In the genomic region with DNA sequence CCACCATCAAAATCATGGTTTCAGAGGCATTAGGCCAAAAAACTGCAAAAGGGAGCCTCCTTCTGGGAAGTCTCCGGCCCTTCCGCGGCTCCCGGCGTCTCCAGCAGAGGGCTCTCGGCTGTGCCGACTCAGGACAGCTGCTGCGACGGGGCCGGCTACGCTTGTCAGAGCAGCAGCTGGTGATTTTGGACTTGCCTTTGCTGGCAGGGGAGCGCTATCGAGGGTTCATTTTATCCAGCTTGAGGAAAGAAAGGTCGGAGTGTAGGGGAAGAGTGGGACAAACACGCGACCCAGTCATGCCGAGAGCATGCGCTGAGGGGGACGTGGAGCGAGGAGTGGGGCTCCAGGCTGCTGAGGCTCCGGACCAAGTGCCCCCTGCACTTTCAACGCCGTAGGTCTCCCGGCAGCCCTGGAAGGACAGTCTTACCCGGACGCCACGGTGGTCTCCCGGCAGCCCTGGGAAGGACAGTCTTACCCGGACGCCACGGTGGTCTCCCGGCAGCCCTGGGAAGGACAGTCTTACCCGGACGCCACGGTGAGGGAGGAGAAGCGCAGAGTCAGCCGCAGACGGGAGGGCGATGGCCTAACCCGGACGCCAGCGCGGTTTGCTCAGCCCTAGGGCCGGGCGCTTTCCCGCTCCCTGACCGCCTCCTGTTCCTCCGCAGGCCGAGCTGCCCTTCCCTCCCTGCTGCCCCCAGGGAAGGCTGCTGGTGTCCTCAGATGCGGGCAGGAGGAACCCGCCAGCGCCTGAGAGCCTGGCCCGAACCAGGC, we compare ENCODE assay signal across 8 cellular contexts. TPM values are rescaled to one million over a fixed set of nuclear protein-coding genes. Genes with fewer than 3 reads are reported as not detected.
DNase-seq lines count a peak whose midpoint lies in the region; ATAC-seq and TF ChIP-seq lines count a peak whose summit lies in the region.

No MANE protein-coding gene starts in this region.

- H3K4ac ChIP-seq in H9 (ENCODE audit: low read depth, low read length): no peak overlapping the region

- H3K4me3 ChIP-seq in duodenal mucosa (ENCODE audit: low read depth in 1 of 2, low read length in 2 of 2) (peak overlapping the region; percentile 58 to 71), right lobe of liver (peak overlapping the region; percentile 37 to 54 (median 44))

- H2BK5ac ChIP-seq in H9 (ENCODE audit: insufficient read length, low read length): no peak overlapping the region

- no peak overlapping the region for H2BK20ac ChIP-seq in H9 (ENCODE audit: low read depth, low read length, poor library complexity, severe bottlenecking)

- H3K36me3 ChIP-seq in duodenal mucosa (ENCODE audit: control insufficient read depth in 1 of 2, insufficient read depth in 2 of 2, low read length in 2 of 2): peaks cover 14 to 28% of the 10 kb centered on the region in 2 donors
- peaks cover 0 to 18% (median 2%) of the 10 kb centered on the region in 4 donors for H3K36me3 ChIP-seq in right lobe of liver

- H3K27me3 ChIP-seq in H9 (ENCODE audit: insufficient read depth, low read length) (no peaks in the 10 kb centered on the region), duodenal mucosa (ENCODE audit: control insufficient read depth in 1 of 2, insufficient read depth in 2 of 2, low read length in 2 of 2) (no peaks in the 10 kb centered on the region), right lobe of liver (no peaks in the 10 kb centered on the region)

- H4K8ac ChIP-seq in H9 (replicated peaks; ENCODE audit: insufficient read length, low read depth, low read length): no peak overlapping the region

- no peak overlapping the region for H4K91ac ChIP-seq in H9 (ENCODE audit: insufficient read length, low read depth, low read length)

- H3K14ac ChIP-seq in H9 (ENCODE audit: insufficient read depth, low read length): peak overlapping the region; percentile 9; the same call in 1 of the 2 replicates

- H4K20me1 ChIP-seq in H9 (ENCODE audit: control insufficient read depth, insufficient read depth, insufficient read length): no peaks in the 10 kb centered on the region

- no peak overlapping the region for H2BK12ac ChIP-seq in H9 (ENCODE audit: insufficient read length, low read depth, low read length)

- peaks cover 2 to 8% of the 10 kb centered on the region in 2 experiments; a peak in 3 of 4 replicates for H3K4me1 Mint-ChIP-seq in H9

- H3K27ac Mint-ChIP-seq in H9: no peak overlapping the region

- H2AFZ ChIP-seq in H9 (ENCODE audit: low read length): no peak overlapping the region

- no peak overlapping the region for H4K5ac ChIP-seq in H9 (ENCODE audit: insufficient read length, low read depth, low read length)

- no peak overlapping the region for H2BK120ac ChIP-seq in H9 (ENCODE audit: low read depth, low read length, poor library complexity, severe bottlenecking)

- no peaks in the 10 kb centered on the region for H3K79me2 ChIP-seq in H9 (ENCODE audit: insufficient read depth, low read length)

- WGBS in H9 (ENCODE audit: extremely low coverage, insufficient read length, low lambda C conversion rate): no CpG with 5 or more reads among the region's 53 CpGs
- WGBS in right lobe of liver (ENCODE audit: insufficient coverage, low coverage, low lambda C conversion rate, missing lambda C conversion rate): 7% methylated on average over 22 of the region's 53 CpGs

- no peak overlapping the region for H2AK5ac ChIP-seq in H9 (ENCODE audit: insufficient read length, low read length)

- H3K56ac ChIP-seq in H9 (ENCODE audit: insufficient read length, low read depth, low read length): no peak overlapping the region

- no peaks in the 10 kb centered on the region for H3K9me3 Mint-ChIP-seq in H9

- peak overlapping the region; percentile 82 for H3K4me2 ChIP-seq in H9 (ENCODE audit: insufficient read depth, insufficient read length, low read length)

- no peak overlapping the region for H3K18ac ChIP-seq in H9 (ENCODE audit: insufficient read length, low read depth, low read length)

- H3K4me1 ChIP-seq in H9 (ENCODE audit: insufficient read depth, low read length): no peaks in the 10 kb centered on the region
- peaks cover 0 to 9% of the 10 kb centered on the region in 2 donors for H3K4me1 ChIP-seq in duodenal mucosa (ENCODE audit: control insufficient read depth in 1 of 2, insufficient read depth in 2 of 2, low read length in 2 of 2)
- H3K4me1 ChIP-seq in right lobe of liver: peaks cover 0 to 5% (median 0%) of the 10 kb centered on the region in 4 donors

- peak overlapping the region; percentile 64 to 70 for H3K4me3 Mint-ChIP-seq in H9

- no peak overlapping the region for H3K27ac ChIP-seq in H9 (ENCODE audit: insufficient read length, low read depth, low read length)
- no peak overlapping the region for H3K27ac ChIP-seq in duodenal mucosa (ENCODE audit: low read depth, low read length)
- peak overlapping the region in 1 of 3 donors; percentile 43 for H3K27ac ChIP-seq in right lobe of liver

- H3K36me3 Mint-ChIP-seq in H9 (ENCODE audit: insufficient read depth in 1 of 3, low read depth in 3 of 3): peaks cover 13 to 30% (median 13%) of the 10 kb centered on the region in 3 experiments

- H3K79me1 ChIP-seq in H9 (ENCODE audit: insufficient read depth, low read depth, low read length, poor library complexity, severe bottlenecking): no peaks in the 10 kb centered on the region

- DNase-seq in ELR (ENCODE audit: low read depth): peak; percentile 82
- DNase-seq in H9: peak; percentile 88
- peak; percentile 54 for DNase-seq in NCI-H1105 treated with DMSO at 0.1 percent for 48 hours (lab: John Stamatoyannopoulos, UW)
- DNase-seq in activated CD4-positive, alpha-beta T cell treated with anti-CD3 and anti-CD28 coated beads, Interleukin-2, amount 50 U/mL, for 4 hours: peak; percentile 35 to 37
- peak; percentile 87 to 91 (median 90) for DNase-seq in right lobe of liver
- DNase-seq in stimulated activated CD4-positive, alpha-beta T cell treated with anti-CD3 and anti-CD28 coated beads, Interleukin-4, amount 100 ng/mL, for 24 hours: peak; percentile 56
- no peak for DNase-seq in GDM1 (lab: John Stamatoyannopoulos, UW)

- H3K23ac ChIP-seq in H9 (ENCODE audit: insufficient read length, low read depth, low read length): no peak overlapping the region

- no peak overlapping the region for H2BK15ac ChIP-seq in H9 (ENCODE audit: low read depth, low read length)

- intact Hi-C loops in right lobe of liver (cut with DNase I): loop anchor here (10.0 kb wide), 2 partner anchors 79 to 169 kb away; no protein-coding TSS in a partner anchor

- peaks cover 4% of the 10 kb centered on the region for H3K23me2 ChIP-seq in H9 (ENCODE audit: insufficient read length, low read depth, low read length, poor library complexity, severe bottlenecking)

- peak; percentile 90 for TF ChIP-seq CTCF in H9 (conservative IDR thresholded peaks at IDR 0.05)
- peak; percentile 74 to 85 (median 82) for TF ChIP-seq CTCF in right lobe of liver (IDR thresholded peaks at IDR 0.05)

- H3K9ac ChIP-seq in H9 (ENCODE audit: extremely low read depth, insufficient read length, low read length) (no peak overlapping the region), duodenal mucosa (ENCODE audit: low read depth in 1 of 2, low read length in 2 of 2) (peak overlapping the region in 1 of 2 donors; percentile 51)

- no peak overlapping the region for H3T11ph ChIP-seq in H9 (ENCODE audit: low read length)

- peak; percentile 98 to 99 (median 98) for ATAC-seq in right lobe of liver

- TF ChIP-seq POLR2A in right lobe of liver (IDR thresholded peaks at IDR 0.05): no peak

- H3K9me3 ChIP-seq in H9 (ENCODE audit: control insufficient read depth, low read depth, low read length) (no peaks in the 10 kb centered on the region), duodenal mucosa (ENCODE audit: control insufficient read depth in 1 of 2, low read length in 2 of 2) (no peaks in the 10 kb centered on the region), right lobe of liver (no peaks in the 10 kb centered on the region)

- H3K27me3 Mint-ChIP-seq in H9 (ENCODE audit: low read depth): peaks cover 3% of the 10 kb centered on the region

RNA-seq across cellular contexts. Expression of a gene that starts 21.7 kb away (rescaled TPM):
- 114 and 115 TPM in 2 replicates for total RNA-seq in H9 (2021)
- 10 to 100 TPM; 20.5 to 35.1 (median 24.6) TPM for total RNA-seq in right lobe of liver
